Comparison of ENCODE assay signal across 8 cellular contexts in the genomic region with DNA sequence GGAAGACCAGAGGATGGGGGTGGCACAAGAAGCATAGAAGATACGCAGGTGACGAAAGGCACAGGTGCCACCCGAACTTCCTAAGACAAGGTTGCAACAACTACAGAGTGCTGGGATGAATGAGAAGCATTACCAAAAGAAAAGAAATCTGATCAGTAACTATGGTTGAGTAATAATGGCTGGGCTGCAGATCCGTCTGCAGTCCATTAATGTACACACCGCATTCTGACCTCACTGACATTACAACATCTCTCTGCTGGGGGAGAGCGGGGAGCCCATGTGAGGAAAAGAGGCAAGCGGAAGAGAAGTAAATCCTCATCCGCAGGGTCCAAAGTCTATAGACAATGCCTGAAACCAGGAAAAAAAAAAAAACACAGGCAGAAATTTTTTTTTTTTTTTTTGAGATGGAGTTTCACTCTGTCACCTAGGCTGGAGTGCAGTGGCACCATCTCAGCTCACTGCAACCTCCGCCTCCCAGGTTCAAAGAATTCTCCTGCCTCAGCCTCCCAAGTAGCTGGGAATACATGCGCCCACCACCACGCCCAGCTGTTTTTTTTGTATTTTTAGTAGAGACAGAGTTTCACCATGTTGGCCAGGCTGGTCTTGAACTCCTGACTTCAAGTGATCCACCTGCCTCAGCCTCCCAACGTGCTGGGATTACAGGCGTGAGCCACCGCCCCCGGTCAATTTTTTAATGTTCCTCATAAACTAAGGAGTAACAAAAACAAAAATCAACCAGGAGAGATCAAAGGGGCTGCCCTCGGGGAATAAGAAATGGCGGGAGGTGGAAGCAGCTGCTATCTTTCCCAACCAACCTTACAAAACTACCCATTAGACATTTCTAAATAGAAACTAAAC. TPM values are rescaled to one million over a fixed set of nuclear protein-coding genes. Genes with fewer than 3 reads are reported as not detected.
DNase-seq lines count a peak whose midpoint lies in the region; ATAC-seq, FAIRE-seq and TF ChIP-seq lines count a peak whose summit lies in the region.
"Not testable (repeated sequence)": the region's sequence is repeated elsewhere in the genome, so short reads cannot be mapped to it uniquely, and the experiment has no call there.

No MANE protein-coding gene starts in this region.

- not testable (repeated sequence) for H3K27ac ChIP-seq in endothelial cell of umbilical vein (ENCODE audit: insufficient read depth, low read depth, low read length); trophoblast cell (ENCODE audit: low read depth, low read length)

- not testable (repeated sequence) for H3K4me3 ChIP-seq in MG63; endothelial cell of umbilical vein (replicated peaks in 1 of 3; ENCODE audit: insufficient read depth in 1 of 3, low read depth in 1 of 3, low read length in 3 of 3); trophoblast cell (ENCODE audit: low read depth, low read length)

- H3K4me2 ChIP-seq in endothelial cell of umbilical vein (ENCODE audit: insufficient read depth, low read length): peak overlapping the region; percentile 76
- not testable (repeated sequence) for H3K4me2 ChIP-seq in trophoblast cell (ENCODE audit: low read length)

- not testable (repeated sequence) for H4K91ac ChIP-seq in trophoblast cell (ENCODE audit: low read depth, low read length)

- not testable (repeated sequence) for H3K9me3 ChIP-seq in MG63; endothelial cell of umbilical vein (replicated peaks; ENCODE audit: control insufficient read depth, insufficient read depth, low read length); trophoblast cell (ENCODE audit: insufficient read depth, low read depth, low read length)

- not testable (repeated sequence) for H2BK5ac ChIP-seq in trophoblast cell (ENCODE audit: low read depth, low read length, poor library complexity)

- not testable (repeated sequence) for TF ChIP-seq POLR2A in endothelial cell of umbilical vein (IDR thresholded peaks at IDR 0.05; ENCODE audit: low read depth, low read length)

- H2AK5ac ChIP-seq in trophoblast cell (ENCODE audit: low read length): not testable (repeated sequence)

- peaks cover 20% of the 10 kb centered on the region for H3K36me3 ChIP-seq in MG63
- not testable (repeated sequence) for H3K36me3 ChIP-seq in endothelial cell of umbilical vein (ENCODE audit: control insufficient read depth in 2 of 2, extremely low read depth in 1 of 2, insufficient read depth in 2 of 2, low read length in 2 of 2); trophoblast cell (ENCODE audit: control insufficient read depth in 1 of 2, insufficient read depth in 2 of 2, low read length in 2 of 2)

- not testable (repeated sequence) for H3K18ac ChIP-seq in trophoblast cell (ENCODE audit: low read length)

- H4K12ac ChIP-seq in trophoblast cell (ENCODE audit: low read depth, low read length): not testable (repeated sequence)

- H3K4ac ChIP-seq in trophoblast cell (ENCODE audit: low read depth, low read length): peak overlapping the region; percentile 72

- CTCF ChIA-PET in activated naive CD4-positive, alpha-beta T cell treated with anti-CD3 and anti-CD28 coated beads for 36 hours (lab: Charles Lee): interaction anchor here (0.6 to 2.0 kb wide), 2 partner anchors 124 to 731 kb away, joined by 3 to 8 read pairs; no protein-coding TSS in a partner anchor
- CTCF ChIA-PET in endothelial cell of umbilical vein (lab: Charles Lee): interaction anchor here (1.5 kb wide), 1 partner anchor 50 kb away, joined by 3 read pairs; no protein-coding TSS in a partner anchor

- not testable (repeated sequence) for H3K14ac ChIP-seq in trophoblast cell (ENCODE audit: low read length)

- no CpG with 5 or more reads among the region's 17 CpGs for WGBS in trophoblast cell (ENCODE audit: extremely low coverage, insufficient coverage, insufficient read length)

- dilution Hi-C loops in endothelial cell of umbilical vein (cut with MboI; ENCODE audit: extremely low pct_ligation_motif_present, low sequenced_read_pairs): not testable (repeated sequence)

- peaks cover 97% of the 10 kb centered on the region for H3K4me1 Mint-ChIP-seq in activated naive CD4-positive, alpha-beta T cell treated with anti-CD3 and anti-CD28 coated beads for 36 hours (ENCODE audit: low read depth)
- peaks cover 79% of the 10 kb centered on the region for H3K4me1 Mint-ChIP-seq in type B pancreatic cell (ENCODE audit: unreplicated experiment)

- DNase-seq in DMS79 treated with DMSO at 0.1 percent for 48 hours (lab: John Stamatoyannopoulos, UW) (peak; percentile 84), MG63 (peak; percentile 43), SKM-1 treated with dmso at 0.1 percent for 144 hours (lab: John Stamatoyannopoulos, UW; ENCODE audit: unreplicated experiment) (peak; percentile 91), left lobe of liver (ENCODE audit: low spot score) (peak; percentile 83), trophoblast cell (peak in 1 of 2 donors; percentile 52)
- not testable (repeated sequence) for DNase-seq in activated naive CD4-positive, alpha-beta T cell treated with anti-CD3 and anti-CD28 coated beads for 36 hours; endothelial cell of umbilical vein (ENCODE audit: low read depth, low spot score); type B pancreatic cell (ENCODE audit: extremely low spot score, unreplicated experiment)

- intact Hi-C loops in activated naive CD4-positive, alpha-beta T cell treated with anti-CD3 and anti-CD28 coated beads for 36 hours (cut with micrococcal nuclease): loop anchor here (5.0 to 10.0 kb wide), 9 partner anchors 83 to 1345 kb away; a partner anchor contains a TSS
- intact Hi-C loops in endothelial cell of umbilical vein (cut with micrococcal nuclease): not testable (repeated sequence)

- BruUV-seq in endothelial cell of umbilical vein (replicated peaks; lab: Mats Ljungman, UMichigan): not testable (repeated sequence)

- not testable (repeated sequence) for H3K23ac ChIP-seq in trophoblast cell (ENCODE audit: low read length)

- not testable (repeated sequence) for FAIRE-seq in endothelial cell of umbilical vein (lab: Jason Lieb, UNC)

- not testable (repeated sequence) for H4K20me1 ChIP-seq in endothelial cell of umbilical vein (replicated peaks; ENCODE audit: control insufficient read depth, extremely low read depth, insufficient read depth, low read length)

- H3K9ac ChIP-seq in endothelial cell of umbilical vein (replicated peaks; ENCODE audit: extremely low read depth, insufficient read depth, low read length); trophoblast cell (ENCODE audit: low read length): not testable (repeated sequence)

- POLR2A ChIA-PET in endothelial cell of umbilical vein (lab: Charles Lee): not testable (repeated sequence)

- not testable (repeated sequence) for H2BK120ac ChIP-seq in trophoblast cell (ENCODE audit: insufficient read depth, low read length, poor library complexity)

- H3K27me3 Mint-ChIP-seq in activated naive CD4-positive, alpha-beta T cell treated with anti-CD3 and anti-CD28 coated beads for 36 hours (ENCODE audit: low read depth); type B pancreatic cell: not testable (repeated sequence)

- H3K9me1 ChIP-seq in endothelial cell of umbilical vein (replicated peaks; ENCODE audit: control insufficient read depth, extremely low read depth, insufficient read depth, low read length): not testable (repeated sequence)

- peak overlapping the region; percentile 76 for H3K4me3 Mint-ChIP-seq in activated naive CD4-positive, alpha-beta T cell treated with anti-CD3 and anti-CD28 coated beads for 36 hours
- peak overlapping the region; percentile 64 for H3K4me3 Mint-ChIP-seq in type B pancreatic cell

- not testable (repeated sequence) for TF ChIP-seq CTCF in endothelial cell of umbilical vein (IDR thresholded peaks at IDR 0.05; ENCODE audit: extremely low read depth in 1 of 2, insufficient read depth in 1 of 2, low read depth in 1 of 2, low read length in 2 of 2); type B pancreatic cell (conservative IDR thresholded peaks at IDR 0.05)

- H3K27me3 ChIP-seq in MG63; endothelial cell of umbilical vein (ENCODE audit: control insufficient read depth in 2 of 2, insufficient read depth in 2 of 2, low read length in 2 of 2); trophoblast cell (ENCODE audit: insufficient read depth, low read length): not testable (repeated sequence)

- peaks cover 16% of the 10 kb centered on the region for H3K36me3 Mint-ChIP-seq in activated naive CD4-positive, alpha-beta T cell treated with anti-CD3 and anti-CD28 coated beads for 36 hours (ENCODE audit: low read depth)
- peaks cover 34% of the 10 kb centered on the region for H3K36me3 Mint-ChIP-seq in type B pancreatic cell

- H3K79me1 ChIP-seq in trophoblast cell (ENCODE audit: low read length): not testable (repeated sequence)

- H4K8ac ChIP-seq in trophoblast cell (ENCODE audit: low read depth, low read length): not testable (repeated sequence)

- H3K9me3 Mint-ChIP-seq in activated naive CD4-positive, alpha-beta T cell treated with anti-CD3 and anti-CD28 coated beads for 36 hours; type B pancreatic cell: not testable (repeated sequence)

- H3K79me2 ChIP-seq in endothelial cell of umbilical vein (ENCODE audit: control insufficient read depth, insufficient read depth, low read length) (peaks cover 100% of the 10 kb centered on the region), trophoblast cell (ENCODE audit: control insufficient read depth, insufficient read depth, low read length, poor library complexity) (peaks cover 30% of the 10 kb centered on the region)

- peak; percentile 74 for ATAC-seq in left lobe of liver

- not testable (repeated sequence) for H2BK12ac ChIP-seq in trophoblast cell (ENCODE audit: low read length)

- peak overlapping the region; percentile 88 for H3K27ac Mint-ChIP-seq in activated naive CD4-positive, alpha-beta T cell treated with anti-CD3 and anti-CD28 coated beads for 36 hours
- peak overlapping the region; percentile 64 for H3K27ac Mint-ChIP-seq in type B pancreatic cell

- H2AFZ ChIP-seq in endothelial cell of umbilical vein (ENCODE audit: low read depth, low read length); trophoblast cell (ENCODE audit: insufficient read depth, low read length, poor library complexity): not testable (repeated sequence)

- H3K4me1 ChIP-seq in endothelial cell of umbilical vein (ENCODE audit: control insufficient read depth, extremely low read depth, insufficient read depth, low read length): peaks cover 50% of the 10 kb centered on the region
- peaks cover 5 to 16% of the 10 kb centered on the region in 2 experiments for H3K4me1 ChIP-seq in trophoblast cell (ENCODE audit: control insufficient read depth in 1 of 2, insufficient read depth in 2 of 2, low read length in 2 of 2)

RNA-seq across cellular contexts. Expression of a gene that starts 7.2 kb away (rescaled TPM):
- total RNA-seq in MG63 (2014; rRNA removed; shearing (Covaris generic); ENCODE audit: low replicate concordance): 82.1 and 113 TPM in 2 replicates
- 10 to 100 TPM; 95.5 to 96.7 TPM for total RNA-seq in activated naive CD4-positive, alpha-beta T cell treated with anti-CD3 and anti-CD28 coated beads for 36 hours
- total RNA-seq in endothelial cell of umbilical vein: 99.4 and 100 TPM in 2 replicates
- polyA plus RNA-seq in endothelial cell of umbilical vein: 34.0 and 43.3 TPM in 2 replicates
- 49.0 and 53.9 TPM in 2 replicates for polyA plus RNA-seq in endothelial cell of umbilical vein (2011; cell fraction: cytosol; rRNA removed)
- polyA plus RNA-seq in endothelial cell of umbilical vein (2011; cell fraction: nucleus; rRNA removed): 68.3 and 79.6 TPM in 2 replicates
- 82.8 and 89.3 TPM in 2 replicates for polyA plus RNA-seq in endothelial cell of umbilical vein (2012)
- polyA minus RNA-seq in endothelial cell of umbilical vein: 31.4 and 32.5 TPM in 2 replicates
- polyA minus RNA-seq in endothelial cell of umbilical vein (2011; cell fraction: cytosol; rRNA and poly(A)+ RNA removed): 23.5 TPM
- 48.1 and 61.2 TPM in 2 replicates for polyA minus RNA-seq in endothelial cell of umbilical vein (2011; cell fraction: nucleus; rRNA and poly(A)+ RNA removed)
- total RNA-seq in left lobe of liver: 17.0 TPM
- polyA plus RNA-seq in trophoblast cell (2013): 105 and 107 TPM in 2 replicates
- total RNA-seq in type B pancreatic cell (ENCODE audit: low replicate concordance): 121 and 180 TPM in 2 replicates
